9 cellular contexts compared by ENCODE assay signal in the genomic region with DNA sequence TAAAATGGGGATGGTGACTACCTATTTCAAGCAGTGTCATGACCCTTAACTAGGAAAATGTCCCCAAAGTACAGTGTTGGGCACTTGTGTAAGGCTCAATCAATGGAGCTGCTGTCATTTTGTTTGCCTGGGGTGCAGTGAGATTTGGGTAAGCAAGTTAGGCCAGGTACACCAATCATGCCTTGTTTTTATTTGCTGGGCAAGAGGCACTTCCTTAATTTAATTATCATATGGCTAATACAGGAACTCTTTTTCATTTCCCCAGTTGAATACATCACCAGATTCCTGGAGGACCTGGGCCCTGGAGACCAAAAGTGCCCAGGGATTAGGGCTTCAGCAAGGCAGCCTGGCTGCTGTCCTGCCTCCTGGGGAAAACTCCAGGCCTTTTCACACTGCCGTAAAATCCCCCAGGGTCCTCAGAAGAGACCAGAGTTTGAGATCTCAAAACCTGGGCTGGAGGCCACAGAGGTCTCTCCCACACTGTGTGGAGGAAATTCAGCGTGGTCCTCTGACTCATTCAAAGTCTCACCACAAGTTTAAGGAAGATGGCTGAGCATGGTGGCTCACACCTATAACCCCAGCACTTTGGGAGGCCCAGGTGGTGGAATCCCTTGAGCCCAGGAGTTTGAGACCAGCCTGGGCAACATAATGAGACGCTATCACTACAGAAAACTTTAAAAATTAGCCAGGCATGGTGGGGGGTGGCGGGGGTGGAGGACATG. TPM values are rescaled to one million over a fixed set of nuclear protein-coding genes. Genes with fewer than 3 reads are reported as not detected.
DNase-seq lines count a peak whose midpoint lies in the region; ATAC-seq lines count a peak whose summit lies in the region.
"Had no signal": no experiment of that assay in that cellular context is flagged by ENCODE, and none has a peak within 500 bp of the region (broad histone marks: within the 10 kb centered on the region; RNA-seq: fewer than 3 reads in every experiment).

No MANE protein-coding gene starts in this region.

- DNase-seq in activated T-cell treated with anti-CD3 and anti-CD28 coated beads for 48 hours (ENCODE audit: low read depth) (peak; percentile 35), A172 (ENCODE audit: low spot score) (no peak), NCI-H774 (lab: John Stamatoyannopoulos, UW) (no peak)
- DNase-seq in stimulated activated CD4-positive, alpha-beta T cell treated with anti-CD3 and anti-CD28 coated beads, Interleukin-12 subunit alpha, Interleukin-12 subunit beta, amount 100 ng/mL, for 48 hours (ENCODE audit: low read depth in 2 of 3, low spot score in 1 of 3) = peak in 2 of 3 donors; percentile 26 to 43
- DNase-seq: left cardiac atrium had no signal

- ATAC-seq in GM18511 (IDR thresholded peaks at IDR 0.05; ENCODE audit: unreplicated experiment) (peak; percentile 55), HG03432 (IDR thresholded peaks at IDR 0.05; ENCODE audit: unreplicated experiment) (peak; percentile 48), GM21717 (IDR thresholded peaks at IDR 0.05; ENCODE audit: unreplicated experiment) (no peak), HG03097 (IDR thresholded peaks at IDR 0.05; ENCODE audit: low FRiP score, unreplicated experiment) (no peak)

RNA-seq across cellular contexts. Expression of a gene that starts 28.4 kb away (rescaled TPM):
- total RNA-seq in A172 (2014; rRNA removed; shearing (Covaris generic)) = 2.7 and 3.3 TPM in 2 replicates

Comparison
In these comparisons a context has a peak if more than half of its experiments do, and no peak if none do; other contexts are left out.
1. ATAC-seq: peak in GM18511 (single experiment) and HG03432 (single experiment); none in GM21717 (single experiment) and HG03097 (single experiment).
2. DNase-seq: peak in activated T-cell treated with anti-CD3 and anti-CD28 coated beads for 48 hours (single experiment) and stimulated activated CD4-positive, alpha-beta T cell treated with anti-CD3 and anti-CD28 coated beads, Interleukin-12 subunit alpha, Interleukin-12 subunit beta, amount 100 ng/mL, for 48 hours (2 of 3); none in A172 (single experiment) and NCI-H774 (single experiment).